In genomic region chr4:39565925-39566630, GRCh38 we compare ENCODE assay signal across 11 cellular contexts. TPM values are rescaled to one million over a fixed set of nuclear protein-coding genes. Genes with fewer than 3 reads are reported as not detected.
A peak's percentile ranks its signal among the peaks of the same experiment; 100 is the strongest.
DNase-seq lines count a peak whose midpoint lies in the region; TF ChIP-seq lines count a peak whose summit lies in the region.
"Had no signal": no experiment of that assay in that cellular context is flagged by ENCODE, and none has a peak within 500 bp of the region (broad histone marks: within the 10 kb centered on the region; RNA-seq: fewer than 3 reads in every experiment).

No MANE protein-coding gene starts in this region.

- peak; percentile 80 for DNase-seq in AG10803 (ENCODE audit: low read depth)
- DNase-seq in M059J (ENCODE audit: low read depth), result peak; percentile 92
- peak; percentile 54 for DNase-seq in dedifferentiated amniotic fluid mesenchymal stem cell (ENCODE audit: extremely low spot score)
- peak; percentile 45 for DNase-seq in myocyte (ENCODE audit: low read depth)
- no peak for DNase-seq in NCI-H748 (lab: John Stamatoyannopoulos, UW; ENCODE audit: unreplicated experiment)
- DNase-seq in LoVo (ENCODE audit: low spot score), result no peak
- no peak for DNase-seq in GM10266 (ENCODE audit: extremely low spot score)
- DNase-seq in NCI-H2171 (lab: John Stamatoyannopoulos, UW), result no peak
- DNase-seq: activated T-cell treated with anti-CD3 and anti-CD28 coated beads for 4 hours; CD4-positive, CD25-positive, alpha-beta regulatory T cell; sigmoid colon had no signal

- TF ChIP-seq CTCF in AG10803 (conservative IDR thresholded peaks at IDR 0.05; ENCODE audit: low read length), result no peak
- no peak for TF ChIP-seq CTCF in GM10266 (IDR thresholded peaks at IDR 0.05; ENCODE audit: control insufficient read depth, insufficient read depth, low read depth, missing control alignments)

- H3K4me3 ChIP-seq in AG10803 (ENCODE audit: low read length), result no peak overlapping the region
- H3K4me3 ChIP-seq: sigmoid colon had no signal

RNA-seq across cellular contexts. Expression of gene UGDH, which starts 38.8 kb away (rescaled TPM):
- total RNA-seq in M059J (2014; rRNA removed; shearing (Covaris generic)), result 61.2 and 83.3 TPM in 2 replicates
- 48.0 and 58.2 TPM in 2 replicates for total RNA-seq in myocyte
- 27.3 TPM for polyA plus RNA-seq in myocyte (2012)

Comparison
In these comparisons a context has a peak if more than half of its experiments do, and no peak if none do; other contexts are left out.
1. DNase-seq: peak in AG10803 (single experiment), M059J (single experiment), dedifferentiated amniotic fluid mesenchymal stem cell (single experiment) and myocyte (single experiment); none in NCI-H748 (single experiment), LoVo (single experiment), GM10266 (single experiment) and NCI-H2171 (single experiment).